8 cellular contexts compared by ENCODE assay signal in the genomic region with DNA sequence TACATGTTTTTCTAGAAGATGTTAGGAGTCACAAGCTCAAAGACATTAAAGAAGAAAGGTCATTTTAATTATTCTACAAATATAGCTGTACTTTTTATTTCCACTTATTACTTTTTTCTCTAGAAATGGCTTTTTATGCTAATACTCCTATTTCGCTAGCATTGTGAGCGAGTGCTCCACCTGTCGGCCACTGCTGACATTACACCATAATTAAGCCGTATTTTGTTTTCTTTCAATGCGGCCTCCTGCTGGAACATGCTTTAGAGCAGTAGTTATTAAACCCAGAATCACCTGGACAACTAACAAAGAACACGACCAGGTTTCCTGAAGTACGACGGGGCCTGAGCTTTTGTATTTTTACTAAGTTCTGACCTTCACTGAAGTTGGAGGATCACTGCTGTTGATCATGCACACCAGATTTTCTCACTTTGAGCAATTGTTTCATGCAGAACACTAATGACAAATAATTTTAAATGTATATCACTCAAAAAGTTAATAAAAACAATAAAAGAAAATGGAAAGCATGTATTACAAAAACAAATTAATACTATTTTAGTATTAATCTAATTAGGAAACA.
DNase-seq lines count a peak whose midpoint lies in the region; ATAC-seq, FAIRE-seq and TF ChIP-seq lines count a peak whose summit lies in the region.

No MANE protein-coding gene starts in this region.

- H3K79me2 ChIP-seq in OCI-LY3 (ENCODE audit: low read length): no peaks in the 10 kb centered on the region
- H3K79me2 ChIP-seq in astrocyte (ENCODE audit: insufficient read depth, low read length): no peaks in the 10 kb centered on the region

- H4K20me1 ChIP-seq in OCI-LY3 (ENCODE audit: insufficient read depth, low read length) (no peaks in the 10 kb centered on the region), astrocyte (ENCODE audit: insufficient read depth, low read length) (no peaks in the 10 kb centered on the region)

- no peak for FAIRE-seq in astrocyte (lab: Jason Lieb, UNC)

- H3K4me1 Mint-ChIP-seq in astrocyte (ENCODE audit: low read depth, unreplicated experiment): no peaks in the 10 kb centered on the region

- H3K9ac ChIP-seq in OCI-LY3 (ENCODE audit: low read length) (no peak overlapping the region), astrocyte (ENCODE audit: low read length) (no peak overlapping the region)

- H3K27ac Mint-ChIP-seq in astrocyte (ENCODE audit: unreplicated experiment): no peak overlapping the region

- H3K4me1 ChIP-seq in heart right ventricle (no peaks in the 10 kb centered on the region), OCI-LY3 (ENCODE audit: low read length) (peaks cover 12% of the 10 kb centered on the region), astrocyte (ENCODE audit: insufficient read depth, low read length) (no peaks in the 10 kb centered on the region)

- H3K9me3 Mint-ChIP-seq in astrocyte (ENCODE audit: unreplicated experiment): no peaks in the 10 kb centered on the region

- H3K27me3 Mint-ChIP-seq in astrocyte (ENCODE audit: low read depth, unreplicated experiment): peaks cover 3% of the 10 kb centered on the region

- 3 to 7% methylated on average over 8 of the region's 8 CpGs for WGBS in heart right ventricle, 2 donors

- no peaks in the 10 kb centered on the region for H3K36me3 Mint-ChIP-seq in astrocyte (ENCODE audit: low read depth, unreplicated experiment)

- H3K4me2 ChIP-seq in OCI-LY3 (ENCODE audit: low read length): peak overlapping the region; percentile 27
- no peak overlapping the region for H3K4me2 ChIP-seq in astrocyte (ENCODE audit: low read length)

- intact Hi-C loops in heart right ventricle (cut with DNase I) (loop anchor here in 8 of 10 donors (2.0 to 10.0 kb wide), 6 partner anchors 291 to 508 kb away; no protein-coding TSS in a partner anchor), Right ventricle myocardium superior (cut with DNase I) (loop anchor here (10.0 kb wide), 1 partner anchor 298 kb away; no protein-coding TSS in a partner anchor), posterior vena cava (cut with DNase I) (loop anchor here in 1 of 2 donors (10.0 kb wide), 1 partner anchor 298 kb away; no protein-coding TSS in a partner anchor)

- no peak overlapping the region for H3K27ac ChIP-seq in heart right ventricle
- no peak overlapping the region for H3K27ac ChIP-seq in OCI-LY3 (ENCODE audit: low read length)
- no peak overlapping the region for H3K27ac ChIP-seq in astrocyte (ENCODE audit: low read depth, low read length)

- TF ChIP-seq CTCF in heart right ventricle (IDR thresholded peaks at IDR 0.05) (peak; percentile 62 to 87 (median 78)), OCI-LY3 (IDR thresholded peaks at IDR 0.05; ENCODE audit: low read depth, low read length) (peak; percentile 94), astrocyte (IDR thresholded peaks at IDR 0.05; ENCODE audit: insufficient read depth, low read depth, low read length) (peak; percentile 81)

- H3K4me3 Mint-ChIP-seq in astrocyte (ENCODE audit: unreplicated experiment): no peak overlapping the region

- DNase-seq in heart right ventricle: peak; percentile 6 to 14
- DNase-seq in Right ventricle myocardium superior: no peak
- peak; percentile 6 for DNase-seq in astrocyte (ENCODE audit: low read depth)
- DNase-seq in iPS-NIHi11 (ENCODE audit: low spot score): peak; percentile 47
- peak; percentile 4 to 7 for DNase-seq in stimulated activated CD4-positive, alpha-beta T cell treated with anti-CD3 and anti-CD28 coated beads, Interleukin-4, amount 100 ng/mL, for 48 hours (ENCODE audit: low read depth in 2 of 2)
- DNase-seq in posterior vena cava (ENCODE audit: low spot score): no peak

- H3K36me3 ChIP-seq in heart right ventricle (no peaks in the 10 kb centered on the region), OCI-LY3 (replicated peaks; ENCODE audit: low read depth, low read length) (no peaks in the 10 kb centered on the region), astrocyte (ENCODE audit: insufficient read depth, low read length) (no peaks in the 10 kb centered on the region)

- H3K9me3 ChIP-seq in heart right ventricle (no peaks in the 10 kb centered on the region), OCI-LY3 (ENCODE audit: insufficient read depth, low read length) (no peaks in the 10 kb centered on the region), astrocyte (ENCODE audit: insufficient read depth, low read depth, low read length) (no peaks in the 10 kb centered on the region)

- H3K4me3 ChIP-seq in heart right ventricle (no peak overlapping the region), OCI-LY3 (ENCODE audit: low read length) (no peak overlapping the region), astrocyte (ENCODE audit: insufficient read depth, low read depth, low read length) (no peak overlapping the region)

- H3K27me3 ChIP-seq in heart right ventricle: peaks cover 0 to 20% (median 11%) of the 10 kb centered on the region in 7 donors
- peaks cover 74% of the 10 kb centered on the region for H3K27me3 ChIP-seq in OCI-LY3 (ENCODE audit: low read depth, low read length)
- H3K27me3 ChIP-seq in astrocyte (ENCODE audit: insufficient read depth, low read length): peaks cover 3% of the 10 kb centered on the region

- ATAC-seq in heart right ventricle (no peak), Right ventricle myocardium superior (ENCODE audit: poor library complexity) (no peak), HG03196 (IDR thresholded peaks at IDR 0.05; ENCODE audit: unreplicated experiment) (peak; percentile 64)

- H2AFZ ChIP-seq in OCI-LY3 (ENCODE audit: low read depth, low read length): no peak overlapping the region
- no peak overlapping the region for H2AFZ ChIP-seq in astrocyte (ENCODE audit: low read depth, low read length)

Comparison
In these comparisons a context has a peak if more than half of its experiments do, and no peak if none do; other contexts are left out.
1. DNase-seq: peak in heart right ventricle (2 of 2), astrocyte (single experiment), iPS-NIHi11 (single experiment) and stimulated activated CD4-positive, alpha-beta T cell treated with anti-CD3 and anti-CD28 coated beads, Interleukin-4, amount 100 ng/mL, for 48 hours (2 of 2); none in Right ventricle myocardium superior (single experiment) and posterior vena cava (single experiment).
2. Peak in every context shown above with its lines, with median percentiles within 50 percentile points of each other: CTCF ChIP-seq.